In genomic region chr16:58853830-58854229, GRCh38 we compare ENCODE assay signal across 24 cellular contexts.
DNase-seq lines count a peak whose midpoint lies in the region; ATAC-seq, FAIRE-seq and TF ChIP-seq lines count a peak whose summit lies in the region.
"Had no signal": no experiment of that assay in that cellular context is flagged by ENCODE, and none has a peak within 500 bp of the region (broad histone marks: within the 10 kb centered on the region; RNA-seq: fewer than 3 reads in every experiment).

No MANE protein-coding gene starts in this region.

- H3F3A ChIP-seq in neural progenitor cell (ENCODE audit: low read depth): peaks cover 19% of the 10 kb centered on the region

- DNase-seq in neural progenitor cell (ENCODE audit: low spot score) (peak; percentile 20), urothelium cell line (ENCODE audit: low spot score) (no peak), SW480 (ENCODE audit: low spot score) (no peak)
- DNase-seq: activated CD4-positive, alpha-beta T cell treated with anti-CD3 and anti-CD28 coated beads for 48 hours; BE2C; cortex of kidney; GDM1; left ventricle myocardium superior; NCI-H1930; NCI-H510A treated with DMSO at 0.1 percent for 48 hours; PC-3; T1000; trophoblast cell had no signal

- H3K27ac Mint-ChIP-seq in neural progenitor cell: peak overlapping the region; percentile 8
- H3K27ac Mint-ChIP-seq: activated naive CD4-positive, alpha-beta T cell treated with anti-CD3 and anti-CD28 coated beads, Interleukin-2, amount 50 U/mL, for 24 hours had no signal

- no peaks in the 10 kb centered on the region for H3K36me3 Mint-ChIP-seq in neural progenitor cell
- H3K36me3 Mint-ChIP-seq: activated naive CD4-positive, alpha-beta T cell treated with anti-CD3 and anti-CD28 coated beads, Interleukin-2, amount 50 U/mL, for 24 hours; brain had no signal

- peak overlapping the region; percentile 14 for H3K4me2 ChIP-seq in neural progenitor cell
- H3K4me2 ChIP-seq: smooth muscle cell had no signal

- FAIRE-seq in urothelium cell line (lab: Jason Lieb, UNC): no peak
- FAIRE-seq: D721Med, frontal cortex, HepG2 had no signal

- no peaks in the 10 kb centered on the region for H3K79me2 ChIP-seq in neural progenitor cell (ENCODE audit: low read depth)

- H3K9me3 Mint-ChIP-seq in neural progenitor cell: peaks cover 5% of the 10 kb centered on the region
- H3K9me3 Mint-ChIP-seq: activated naive CD4-positive, alpha-beta T cell treated with anti-CD3 and anti-CD28 coated beads, Interleukin-2, amount 50 U/mL, for 24 hours had no signal

- H3K4me1 Mint-ChIP-seq in neural progenitor cell: peaks cover 27% of the 10 kb centered on the region

- no peak overlapping the region for H3K4me3 ChIP-seq in neural progenitor cell
- H3K4me3 ChIP-seq: SJSA1, smooth muscle cell had no signal

- ATAC-seq in GM19035 (IDR thresholded peaks at IDR 0.05; ENCODE audit: unreplicated experiment) (peak; percentile 26), GM21723 (IDR thresholded peaks at IDR 0.05; ENCODE audit: unreplicated experiment) (peak; percentile 9), HG03342 (IDR thresholded peaks at IDR 0.05; ENCODE audit: unreplicated experiment) (peak; percentile 20), GM21529 (IDR thresholded peaks at IDR 0.05; ENCODE audit: unreplicated experiment) (no peak)
- ATAC-seq: HepG2, left ventricle myocardium superior, PC-3 had no signal

- H3K27me3 ChIP-seq in neural progenitor cell: no peaks in the 10 kb centered on the region
- H3K27me3 ChIP-seq: SJSA1 had no signal

- no peak overlapping the region for H2AFZ ChIP-seq in neural progenitor cell (replicated peaks)

- no peak overlapping the region for H3K27ac ChIP-seq in neural progenitor cell
- H3K27ac ChIP-seq: SJSA1 had no signal

- TF ChIP-seq CTCF in neural progenitor cell (IDR thresholded peaks at IDR 0.05): no peak

- peaks cover 31% of the 10 kb centered on the region for H3K4me1 ChIP-seq in neural progenitor cell
- H3K4me1 ChIP-seq: BE2C, SJSA1 had no signal

- H3K4me3 Mint-ChIP-seq in neural progenitor cell: no peak overlapping the region
- H3K4me3 Mint-ChIP-seq: activated naive CD4-positive, alpha-beta T cell treated with anti-CD3 and anti-CD28 coated beads, Interleukin-2, amount 50 U/mL, for 24 hours had no signal

- H3K27me3 Mint-ChIP-seq in neural progenitor cell (ENCODE audit: insufficient read depth, low read depth): peaks cover 10% of the 10 kb centered on the region

- H4K20me1 ChIP-seq in neural progenitor cell (ENCODE audit: low read depth): no peaks in the 10 kb centered on the region

- no peaks in the 10 kb centered on the region for H3K36me3 ChIP-seq in neural progenitor cell
- H3K36me3 ChIP-seq: BE2C, SJSA1 had no signal

- no peak overlapping the region for H3K9ac ChIP-seq in neural progenitor cell

- H3K9me3 ChIP-seq in neural progenitor cell (ENCODE audit: low read depth): peaks cover 4% of the 10 kb centered on the region
- H3K9me3 ChIP-seq: BE2C, SJSA1 had no signal
